In the genomic region with DNA sequence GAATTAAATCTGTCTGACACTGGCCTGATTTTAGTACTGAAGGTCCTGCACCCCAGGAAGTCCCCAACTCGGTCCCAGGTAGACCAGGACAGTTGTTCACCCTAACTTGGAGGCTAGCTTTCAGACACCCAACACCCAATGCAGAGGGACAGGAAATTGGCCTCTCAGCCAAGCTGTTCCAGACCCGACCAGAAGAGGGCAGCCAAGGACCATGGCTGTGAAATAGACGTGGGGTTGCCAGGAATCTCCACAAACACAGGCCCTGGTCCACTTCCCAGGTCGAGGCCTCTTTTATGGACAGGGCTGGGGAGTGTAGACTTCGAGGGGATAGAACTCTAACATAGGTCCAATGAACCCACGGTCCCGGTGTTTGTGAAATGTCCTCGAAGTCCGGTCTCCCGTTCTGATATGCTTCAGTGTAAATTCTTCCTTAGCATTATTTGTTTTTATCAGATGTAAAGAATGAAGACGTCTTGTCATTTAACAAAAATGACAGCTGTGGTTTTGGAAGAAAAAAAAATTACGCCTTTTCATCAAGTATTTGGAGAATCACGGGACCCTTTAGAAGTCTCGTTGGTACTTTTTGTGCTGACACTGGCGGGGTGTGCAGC, we compare ENCODE assay signal across 8 cellular contexts.
DNase-seq lines count a peak whose midpoint lies in the region; ATAC-seq, FAIRE-seq and TF ChIP-seq lines count a peak whose summit lies in the region.

No MANE protein-coding gene starts in this region.

- peaks cover 0 to 1% (median 0%) of the 10 kb centered on the region in 9 donors for H3K27me3 ChIP-seq in heart left ventricle
- no peaks in the 10 kb centered on the region for H3K27me3 ChIP-seq in effector memory CD4-positive, alpha-beta T cell (replicated peaks; ENCODE audit: control insufficient read depth, insufficient read depth, low read length, poor library complexity, severe bottlenecking)

- WGBS in heart left ventricle, 4 donors: 45 to 52% (median 51%) methylated on average over 15 of the region's 15 CpGs

- peak; percentile 94 for FAIRE-seq in GM19239 (lab: Jason Lieb, UNC)

- CTCF ChIA-PET in activated naive CD4-positive, alpha-beta T cell treated with anti-CD3 and anti-CD28 coated beads for 36 hours (lab: Charles Lee): interaction anchor here (0.6 to 0.8 kb wide), 3 partner anchors 12 to 294 kb away, joined by 3 read pairs; no protein-coding TSS in a partner anchor

- no peak for TF ChIP-seq POLR2A in heart left ventricle (IDR thresholded peaks at IDR 0.05)

- H3K4me3 ChIP-seq in heart left ventricle: no peak overlapping the region
- no peak overlapping the region for H3K4me3 ChIP-seq in effector memory CD4-positive, alpha-beta T cell (ENCODE audit: insufficient read depth, low read depth, low read length, poor library complexity, severe bottlenecking)

- no peaks in the 10 kb centered on the region for H3K36me3 ChIP-seq in heart left ventricle
- H3K36me3 ChIP-seq in effector memory CD4-positive, alpha-beta T cell (ENCODE audit: control insufficient read depth, insufficient read depth, low read length): no peaks in the 10 kb centered on the region

- ATAC-seq in HG03378 (IDR thresholded peaks at IDR 0.05; ENCODE audit: unreplicated experiment) (peak; percentile 75), heart left ventricle (peak; percentile 57 to 88 (median 76))

- no peaks in the 10 kb centered on the region for H3K9me3 ChIP-seq in heart left ventricle
- no peaks in the 10 kb centered on the region for H3K9me3 ChIP-seq in effector memory CD4-positive, alpha-beta T cell (ENCODE audit: control insufficient read depth, low read length)

- H3K4me1 ChIP-seq in heart left ventricle: no peaks in the 10 kb centered on the region
- no peaks in the 10 kb centered on the region for H3K4me1 ChIP-seq in effector memory CD4-positive, alpha-beta T cell (ENCODE audit: control insufficient read depth, insufficient read depth, low read length, poor library complexity, severe bottlenecking)

- no peaks in the 10 kb centered on the region for H3K36me3 Mint-ChIP-seq in activated naive CD4-positive, alpha-beta T cell treated with anti-CD3 and anti-CD28 coated beads for 36 hours (ENCODE audit: low read depth)

- H3K4me1 Mint-ChIP-seq in activated naive CD4-positive, alpha-beta T cell treated with anti-CD3 and anti-CD28 coated beads for 36 hours (ENCODE audit: low read depth): no peaks in the 10 kb centered on the region

- no peaks in the 10 kb centered on the region for H3K9me3 Mint-ChIP-seq in activated naive CD4-positive, alpha-beta T cell treated with anti-CD3 and anti-CD28 coated beads for 36 hours

- intact Hi-C loops in activated naive CD4-positive, alpha-beta T cell treated with anti-CD3 and anti-CD28 coated beads for 36 hours (cut with micrococcal nuclease): loop anchor here (5.0 kb wide), 1 partner anchor 63 kb away; no protein-coding TSS in a partner anchor
- intact Hi-C loops in heart left ventricle (cut with DNase I): loop anchor here (2.0 to 10.0 kb wide), 11 partner anchors 63 to 543 kb away; a partner anchor contains a TSS

- peak; percentile 76 to 90 (median 86) for TF ChIP-seq CTCF in heart left ventricle (IDR thresholded peaks at IDR 0.05)

- H3K4me3 Mint-ChIP-seq in activated naive CD4-positive, alpha-beta T cell treated with anti-CD3 and anti-CD28 coated beads for 36 hours: no peak overlapping the region

- H3K27ac Mint-ChIP-seq in activated naive CD4-positive, alpha-beta T cell treated with anti-CD3 and anti-CD28 coated beads for 36 hours: no peak overlapping the region

- peak; percentile 81 for DNase-seq in D341Med (ENCODE audit: low spot score)
- DNase-seq in GM19239 (ENCODE audit: insufficient read length, low spot score): peak; percentile 53
- DNase-seq in NCI-H774 (lab: John Stamatoyannopoulos, UW): peak; percentile 42
- peak; percentile 49 for DNase-seq in activated naive CD4-positive, alpha-beta T cell treated with anti-CD3 and anti-CD28 coated beads for 36 hours
- peak; percentile 51 to 79 (median 67) for DNase-seq in heart left ventricle
- peak; percentile 55 for DNase-seq in putamen (ENCODE audit: low spot score)
- no peak for DNase-seq in effector memory CD4-positive, alpha-beta T cell

- no peaks in the 10 kb centered on the region for H3K27me3 Mint-ChIP-seq in activated naive CD4-positive, alpha-beta T cell treated with anti-CD3 and anti-CD28 coated beads for 36 hours (ENCODE audit: low read depth)

- no peak overlapping the region for H3K27ac ChIP-seq in heart left ventricle
- no peak overlapping the region for H3K27ac ChIP-seq in effector memory CD4-positive, alpha-beta T cell (ENCODE audit: insufficient read depth, low read length, poor library complexity, severe bottlenecking)

Comparison
In these comparisons a context has a peak if more than half of its experiments do, and no peak if none do; other contexts are left out.
1. DNase-seq: peak in D341Med (single experiment), GM19239 (single experiment), NCI-H774 (single experiment), activated naive CD4-positive, alpha-beta T cell treated with anti-CD3 and anti-CD28 coated beads for 36 hours (single experiment), heart left ventricle (5 of 5) and putamen (single experiment); none in effector memory CD4-positive, alpha-beta T cell (0 of 3).